11 cellular contexts compared by ENCODE assay signal in genomic region chr3:28972921-28973320, GRCh38.
DNase-seq lines count a peak whose midpoint lies in the region; ATAC-seq, FAIRE-seq and TF ChIP-seq lines count a peak whose summit lies in the region.
"Had no signal": no experiment of that assay in that cellular context is flagged by ENCODE, and none has a peak within 500 bp of the region (broad histone marks: within the 10 kb centered on the region; RNA-seq: fewer than 3 reads in every experiment).

No MANE protein-coding gene starts in this region.

- TF ChIP-seq CTCF in epithelial cell of proximal tubule (conservative IDR thresholded peaks at IDR 0.05; ENCODE audit: low read depth, low read length) (no peak), pancreas (IDR thresholded peaks at IDR 0.05) (no peak), gastrocnemius medialis (IDR thresholded peaks at IDR 0.05 in 4 of 5, conservative IDR thresholded peaks at IDR 0.05 in 1 of 5) (no peak)

- WGBS in pancreas, 2 donors, result 28 to 40% methylated on average over 3 of the region's 3 CpGs

- peak; percentile 43 for DNase-seq in EH (ENCODE audit: low read depth)
- DNase-seq in epithelial cell of proximal tubule (ENCODE audit: low read depth), result peak; percentile 47
- no peak for DNase-seq in pancreas
- no peak for DNase-seq in gastrocnemius medialis
- DNase-seq: effector CD8-positive, alpha-beta T cell; NCI-H187 treated with DMSO at 0.1 percent for 48 hours; right cardiac atrium had no signal

- no peak for TF ChIP-seq POLR2A in gastrocnemius medialis (IDR thresholded peaks at IDR 0.05)

- H3K9me3 ChIP-seq in pancreas, result no peaks in the 10 kb centered on the region
- H3K9me3 ChIP-seq in gastrocnemius medialis, result peaks cover 0 to 11% (median 4%) of the 10 kb centered on the region in 3 donors

- no peaks in the 10 kb centered on the region for H3K36me3 ChIP-seq in pancreas
- no peaks in the 10 kb centered on the region for H3K36me3 ChIP-seq in gastrocnemius medialis

- intact Hi-C loops in pancreas (cut with DNase I), result no loop called here
- intact Hi-C loops in gastrocnemius medialis (cut with DNase I; ENCODE audit: low total_unique reads), result no loop called here

- in situ Hi-C loops in gastrocnemius medialis (cut with MboI; ENCODE audit: low sequenced_read_pairs in 4 of 4), result no loop called here

- no peaks in the 10 kb centered on the region for H3K4me1 ChIP-seq in pancreas
- no peaks in the 10 kb centered on the region for H3K4me1 ChIP-seq in gastrocnemius medialis

- no peak for FAIRE-seq in pancreas (lab: Jason Lieb, UNC)

- ATAC-seq in GM21367 (IDR thresholded peaks at IDR 0.05; ENCODE audit: unreplicated experiment) (peak; percentile 66), HG03457 (IDR thresholded peaks at IDR 0.05; ENCODE audit: unreplicated experiment) (peak; percentile 76), pancreas (no peak), HG02970 (IDR thresholded peaks at IDR 0.05; ENCODE audit: low FRiP score, unreplicated experiment) (no peak), gastrocnemius medialis (no peak), HG02840 (IDR thresholded peaks at IDR 0.05; ENCODE audit: low FRiP score, unreplicated experiment) (no peak)
- ATAC-seq: right cardiac atrium had no signal

- no peak overlapping the region for H3K4me3 ChIP-seq in epithelial cell of proximal tubule (ENCODE audit: low read depth, low read length)
- H3K4me3 ChIP-seq in pancreas, result no peak overlapping the region
- no peak overlapping the region for H3K4me3 ChIP-seq in gastrocnemius medialis

- H3K27ac ChIP-seq in pancreas (no peak overlapping the region), gastrocnemius medialis (no peak overlapping the region)

- H3K27me3 ChIP-seq in pancreas (no peaks in the 10 kb centered on the region), gastrocnemius medialis (no peaks in the 10 kb centered on the region)

Comparison
In these comparisons a context has a peak if more than half of its experiments do, and no peak if none do; other contexts are left out.
1. DNase-seq: peak in EH (single experiment) and epithelial cell of proximal tubule (single experiment); none in pancreas (0 of 6) and gastrocnemius medialis (0 of 2).
2. ATAC-seq: peak in GM21367 (single experiment) and HG03457 (single experiment); none in pancreas (0 of 4), HG02970 (single experiment), gastrocnemius medialis (0 of 2) and HG02840 (single experiment).